ENCODE assay signal across 10 cellular contexts in genomic region chr5:181052526-181052927, GRCh38. TPM values are rescaled to one million over a fixed set of nuclear protein-coding genes. Genes with fewer than 3 reads are reported as not detected.
DNase-seq lines count a peak whose midpoint lies in the region; ATAC-seq and TF ChIP-seq lines count a peak whose summit lies in the region.
"Had no signal": no experiment of that assay in that cellular context is flagged by ENCODE, and none has a peak within 500 bp of the region (broad histone marks: within the 10 kb centered on the region; RNA-seq: fewer than 3 reads in every experiment).

No MANE protein-coding gene starts in this region.

- TF ChIP-seq CTCF in SK-N-SH (IDR thresholded peaks at IDR 0.05): no peak

- no peaks in the 10 kb centered on the region for H3K9me3 ChIP-seq in SK-N-SH
- no peaks in the 10 kb centered on the region for H3K9me3 ChIP-seq in iPS DF 6.9 (ENCODE audit: control insufficient read depth, insufficient read depth, low read length)
- H3K9me3 ChIP-seq in subcutaneous abdominal adipose tissue (ENCODE audit: control insufficient read depth in 5 of 5, low read length in 5 of 5): no peaks in the 10 kb centered on the region

- H3K4me1 ChIP-seq in SK-N-SH (ENCODE audit: control insufficient read depth in 1 of 2, insufficient read depth in 2 of 2, low read depth in 1 of 2, low read length in 1 of 2) (peaks cover 0 to 4% of the 10 kb centered on the region in 2 experiments; a peak in 1 of 4 replicates), iPS DF 6.9 (ENCODE audit: control insufficient read depth, insufficient read depth, low read length) (0 out of 2 replicates have a peak, but pooled peaks cover 3% of the 10 kb centered on the region), subcutaneous abdominal adipose tissue (ENCODE audit: control insufficient read depth in 5 of 5, insufficient read depth in 5 of 5, low read length in 5 of 5) (peaks cover 5 to 54% (median 24%) of the 10 kb centered on the region in 5 donors)

- H2AFZ ChIP-seq in SK-N-SH (ENCODE audit: low read depth): no peak overlapping the region

- H3K4me1 Mint-ChIP-seq in activated CD4-positive, alpha-beta memory T cell treated with anti-CD3 and anti-CD28 coated beads, Interleukin-2, amount 10 ng/mL, durations not matched to agents 7 days and 5 days: peaks cover 14% of the 10 kb centered on the region

- H3K4me3 ChIP-seq in SK-N-SH (ENCODE audit: low read depth in 2 of 2, low read length in 1 of 2): peak overlapping the region in 1 of 2 experiments; percentile 19; a peak in 1 of 4 replicates
- peak overlapping the region; percentile 24; the same call in 1 of the 2 replicates for H3K4me3 ChIP-seq in iPS DF 6.9 (ENCODE audit: low read length)
- H3K4me3 ChIP-seq in subcutaneous abdominal adipose tissue (ENCODE audit: low read depth in 1 of 5, low read length in 5 of 5): peak overlapping the region in 4 of 5 donors; percentile 26 to 50 (median 40)

- no peaks in the 10 kb centered on the region for H3K36me3 Mint-ChIP-seq in activated CD4-positive, alpha-beta memory T cell treated with anti-CD3 and anti-CD28 coated beads, Interleukin-2, amount 10 ng/mL, durations not matched to agents 7 days and 5 days (ENCODE audit: low read depth)

- ATAC-seq in SK-N-SH treated with all-trans-retinoic acid at 6 μM for 48 hours: no peak

- peaks cover 62% of the 10 kb centered on the region for H3K27me3 Mint-ChIP-seq in activated CD4-positive, alpha-beta memory T cell treated with anti-CD3 and anti-CD28 coated beads, Interleukin-2, amount 10 ng/mL, durations not matched to agents 7 days and 5 days

- H3K9me2 ChIP-seq in SK-N-SH: no peaks in the 10 kb centered on the region

- no peak for DNase-seq in SK-N-SH
- DNase-seq in activated CD4-positive, alpha-beta memory T cell treated with anti-CD3 and anti-CD28 coated beads, Interleukin-2, amount 10 ng/mL, durations not matched to agents 7 days and 5 days: no peak
- DNase-seq in iPS DF 6.9 (ENCODE audit: low read depth, low spot score): no peak
- no peak for DNase-seq in AG08395 (ENCODE audit: low spot score)
- no peak for DNase-seq in 8988T
- DNase-seq in stimulated activated CD8-positive, alpha-beta memory T cell treated with anti-CD3 and anti-CD28 coated beads, Interleukin-4, amount 100 ng/mL, for 48 hours: no peak

- no peak for TF ChIP-seq RAD21 in SK-N-SH (IDR thresholded peaks at IDR 0.05; ENCODE audit: low read length)

- H3K36me3 ChIP-seq in SK-N-SH (replicated peaks in 1 of 2; ENCODE audit: control insufficient read depth in 1 of 2, insufficient read depth in 2 of 2, low read length in 1 of 2): no peaks in the 10 kb centered on the region
- H3K36me3 ChIP-seq in iPS DF 6.9 (ENCODE audit: control insufficient read depth, insufficient read depth, low read length): no peaks in the 10 kb centered on the region
- H3K36me3 ChIP-seq in subcutaneous abdominal adipose tissue (ENCODE audit: control insufficient read depth in 5 of 5, insufficient read depth in 5 of 5, low read length in 5 of 5): peaks cover 0 to 53% (median 30%) of the 10 kb centered on the region in 5 donors

- TF ChIP-seq EP300 in SK-N-SH (IDR thresholded peaks at IDR 0.05; ENCODE audit: borderline replicate concordance in 1 of 2, low read depth in 1 of 2, low read length in 1 of 2): no peak

- POLR2A ChIA-PET in SK-N-SH (lab: Yijun Ruan, JAX): no interaction called here
- POLR2A ChIA-PET in activated CD4-positive, alpha-beta memory T cell treated with anti-CD3 and anti-CD28 coated beads, Interleukin-2, amount 10 ng/mL, durations not matched to agents 7 days and 5 days (lab: Charles Lee): no interaction called here

- no peak overlapping the region for H3K27ac ChIP-seq in SK-N-SH (ENCODE audit: low read depth in 2 of 2, low read length in 1 of 2)
- no peak overlapping the region for H3K27ac ChIP-seq in iPS DF 6.9 (ENCODE audit: low read length)
- H3K27ac ChIP-seq in subcutaneous abdominal adipose tissue (ENCODE audit: low read depth, low read length): no peak overlapping the region

- 3% methylated on average over 18 of the region's 42 CpGs for WGBS in SK-N-SH (ENCODE audit: low lambda C conversion rate)
- no CpG with 5 or more reads among the region's 42 CpGs for WGBS in iPS DF 6.9 (ENCODE audit: insufficient coverage, insufficient read length)

- no peaks in the 10 kb centered on the region for H3K79me2 ChIP-seq in SK-N-SH (ENCODE audit: insufficient read depth)

- peak overlapping the region; percentile 46 for H3K4me3 Mint-ChIP-seq in activated CD4-positive, alpha-beta memory T cell treated with anti-CD3 and anti-CD28 coated beads, Interleukin-2, amount 10 ng/mL, durations not matched to agents 7 days and 5 days

- H3F3A ChIP-seq in SK-N-SH (replicated peaks; ENCODE audit: insufficient read depth): no peaks in the 10 kb centered on the region

- H3K9ac ChIP-seq in SK-N-SH (no peak overlapping the region), subcutaneous abdominal adipose tissue (ENCODE audit: low read length in 5 of 5) (no peak overlapping the region)

- no peak overlapping the region for H3K27ac Mint-ChIP-seq in activated CD4-positive, alpha-beta memory T cell treated with anti-CD3 and anti-CD28 coated beads, Interleukin-2, amount 10 ng/mL, durations not matched to agents 7 days and 5 days

- CTCF ChIA-PET in SK-N-SH (lab: Yijun Ruan, JAX): no interaction called here
- CTCF ChIA-PET in activated CD4-positive, alpha-beta memory T cell treated with anti-CD3 and anti-CD28 coated beads, Interleukin-2, amount 10 ng/mL, durations not matched to agents 7 days and 5 days (lab: Charles Lee): no interaction called here

- peak overlapping the region; percentile 64 for H3K4me2 ChIP-seq in SK-N-SH

- H3K9me3 Mint-ChIP-seq in activated CD4-positive, alpha-beta memory T cell treated with anti-CD3 and anti-CD28 coated beads, Interleukin-2, amount 10 ng/mL, durations not matched to agents 7 days and 5 days: no peaks in the 10 kb centered on the region

- no peaks in the 10 kb centered on the region for H4K20me1 ChIP-seq in SK-N-SH (ENCODE audit: insufficient read depth)

- peaks cover 86% of the 10 kb centered on the region for H3K27me3 ChIP-seq in SK-N-SH (ENCODE audit: insufficient read depth)
- H3K27me3 ChIP-seq in iPS DF 6.9 (ENCODE audit: control insufficient read depth, insufficient read depth, low read length): peaks cover 52% of the 10 kb centered on the region
- peaks cover 25 to 56% (median 48%) of the 10 kb centered on the region in 5 donors for H3K27me3 ChIP-seq in subcutaneous abdominal adipose tissue (ENCODE audit: control insufficient read depth in 5 of 5, insufficient read depth in 4 of 5, low read length in 5 of 5)

TF ChIP-seq in SK-N-SH, 30 proteins besides CTCF, POLR2A, EP300 and RAD21 (continues in another document):
- TF ChIP-seq IRF3 (IDR thresholded peaks at IDR 0.05; ENCODE audit: low read depth, low read length): no peak

TF ChIP-seq in SK-N-SH treated with all-trans-retinoic acid at 6 μM for 48 hours, 23 proteins besides CTCF, POLR2A, EP300 and RAD21:
- TF ChIP-seq ZNF70 (CRISPR knock-in tag; IDR thresholded peaks at IDR 0.05): no peak
- no peak for TF ChIP-seq GLIS3 (CRISPR knock-in tag; IDR thresholded peaks at IDR 0.05)
TF ChIP-seq in SK-N-SH treated with all-trans-retinoic acid at 6 μM for 48 hours: peak in this region for 0.

RNA-seq across cellular contexts. Expression of gene BTNL9, which starts 12.5 kb away (rescaled TPM):
- not detected in 2 replicates for polyA plus RNA-seq in SK-N-SH (2012; rRNA removed)
- polyA plus RNA-seq in SK-N-SH (2012; cell fraction: cytosol; rRNA removed): not detected in 2 replicates
- polyA plus RNA-seq in SK-N-SH (2012; cell fraction: nucleus; rRNA removed): not detected in 2 replicates
- not detected for total RNA-seq in activated CD4-positive, alpha-beta memory T cell treated with anti-CD3 and anti-CD28 coated beads, Interleukin-2, amount 10 ng/mL, durations not matched to agents 7 days and 5 days
- total RNA-seq: RPMI7951 had no signal
- polyA plus RNA-seq: BJ had no signal
